ENCODE assay signal across 16 cellular contexts in the genomic region with DNA sequence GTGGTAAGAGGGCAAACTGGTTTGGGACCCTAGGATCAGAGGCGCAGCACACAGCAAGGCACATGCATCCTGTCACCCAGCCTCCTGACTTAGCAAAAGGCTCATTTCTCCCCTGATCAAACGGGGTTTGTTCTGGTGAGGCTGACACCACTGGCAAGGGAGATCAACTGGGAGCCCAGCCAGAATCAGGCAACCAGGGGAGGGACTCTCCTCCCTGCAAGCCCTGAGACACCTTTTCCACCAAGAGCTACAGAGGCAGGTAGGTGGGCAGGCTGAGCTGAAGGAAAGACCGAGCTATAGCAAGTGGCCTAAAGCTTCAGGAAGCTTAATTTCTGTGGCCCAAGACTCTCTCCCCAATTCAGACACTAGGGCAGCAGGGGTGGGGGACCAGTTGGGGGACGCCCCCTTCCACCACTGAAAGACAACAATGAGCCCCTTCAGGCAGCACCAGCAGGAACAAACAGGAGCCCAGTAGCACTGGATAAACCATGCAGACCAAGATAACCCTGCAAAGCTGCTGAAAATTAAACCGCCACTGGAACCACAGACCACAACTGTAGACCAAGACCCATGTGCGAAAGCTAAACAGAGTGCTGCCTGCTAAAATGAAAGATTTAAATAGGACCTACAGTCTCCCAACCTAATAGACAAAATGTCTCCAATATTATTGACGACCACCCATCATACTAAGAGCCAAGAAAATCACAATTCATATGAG. TPM values are rescaled to one million over a fixed set of nuclear protein-coding genes. Genes with fewer than 3 reads are reported as not detected.
DNase-seq lines count a peak whose midpoint lies in the region; ATAC-seq and TF ChIP-seq lines count a peak whose summit lies in the region.
"Had no signal": no experiment of that assay in that cellular context is flagged by ENCODE, and none has a peak within 500 bp of the region (broad histone marks: within the 10 kb centered on the region; RNA-seq: fewer than 3 reads in every experiment).

No MANE protein-coding gene starts in this region.

- peak overlapping the region; percentile 76 for H3K27ac Mint-ChIP-seq in activated T-cell treated with anti-CD3 and anti-CD28 coated beads, Interleukin-2, amount 50 U/mL, for 72 hours
- peak overlapping the region; percentile 67 for H3K27ac Mint-ChIP-seq in activated naive CD8-positive, alpha-beta T cell treated with anti-CD3 and anti-CD28 coated beads, Interleukin-2, amount 10 ng/mL, durations not matched to agents 7 days and 5 days
- H3K27ac Mint-ChIP-seq: activated B cell treated with CpG ODN at 0.5 μM for 24 hours had no signal

- H3K4me1 Mint-ChIP-seq in activated T-cell treated with anti-CD3 and anti-CD28 coated beads, Interleukin-2, amount 50 U/mL, for 72 hours (ENCODE audit: low read depth): peaks cover 15% of the 10 kb centered on the region
- peaks cover 23% of the 10 kb centered on the region for H3K4me1 Mint-ChIP-seq in activated naive CD8-positive, alpha-beta T cell treated with anti-CD3 and anti-CD28 coated beads, Interleukin-2, amount 10 ng/mL, durations not matched to agents 7 days and 5 days
- H3K4me1 Mint-ChIP-seq: activated B cell treated with CpG ODN at 0.5 μM for 24 hours had no signal

- ATAC-seq in activated T-cell treated with anti-CD3 and anti-CD28 coated beads, Interleukin-2, amount 50 U/mL, for 72 hours (replicated peaks in 1 of 2): no peak
- peak; percentile 62 for ATAC-seq in activated naive CD8-positive, alpha-beta T cell treated with anti-CD3 and anti-CD28 coated beads, Interleukin-2, amount 10 ng/mL, durations not matched to agents 7 days and 5 days (ENCODE audit: low read depth)
- ATAC-seq in SK-N-SH treated with all-trans-retinoic acid at 6 μM for 48 hours: no peak
- ATAC-seq in HG03469 (IDR thresholded peaks at IDR 0.05; ENCODE audit: unreplicated experiment): no peak
- ATAC-seq: Panc1 had no signal

- H3K9me3 Mint-ChIP-seq in activated T-cell treated with anti-CD3 and anti-CD28 coated beads, Interleukin-2, amount 50 U/mL, for 72 hours: no peaks in the 10 kb centered on the region
- no peaks in the 10 kb centered on the region for H3K9me3 Mint-ChIP-seq in activated naive CD8-positive, alpha-beta T cell treated with anti-CD3 and anti-CD28 coated beads, Interleukin-2, amount 10 ng/mL, durations not matched to agents 7 days and 5 days
- H3K9me3 Mint-ChIP-seq: activated B cell treated with CpG ODN at 0.5 μM for 24 hours had no signal

- DNase-seq in activated T-cell treated with anti-CD3 and anti-CD28 coated beads, Interleukin-2, amount 50 U/mL, for 72 hours: no peak
- DNase-seq in activated T-cell treated with anti-CD3 and anti-CD28 coated beads, Interleukin-2, amount 50 U/mL, for 1 hour: no peak
- DNase-seq in activated naive CD8-positive, alpha-beta T cell treated with anti-CD3 and anti-CD28 coated beads, Interleukin-2, amount 10 ng/mL, durations not matched to agents 7 days and 5 days: peak; percentile 39
- DNase-seq in medulla oblongata (ENCODE audit: extremely low spot score) (peak; percentile 82), superior temporal gyrus (ENCODE audit: extremely low spot score) (peak; percentile 62), iPS-NIHi7 (ENCODE audit: extremely low spot score) (no peak)
- DNase-seq: activated B cell treated with CpG ODN at 0.5 μM for 24 hours, dermis blood vessel endothelial cell, esophagus squamous epithelium, NCI-H1436, NCI-H446 treated with DMSO at 0.1 percent for 48 hours, occipital lobe, spleen had no signal

- POLR2A ChIA-PET in activated naive CD8-positive, alpha-beta T cell treated with anti-CD3 and anti-CD28 coated beads, Interleukin-2, amount 10 ng/mL, durations not matched to agents 7 days and 5 days (lab: Charles Lee): interaction anchor here (0.8 to 1.4 kb wide), 4 partner anchors 29 to 206 kb away, joined by 3 to 5 read pairs (median 3); partner anchors contain the start of genes EIF4EBP2 and TYSND1

- H3K27me3 Mint-ChIP-seq in activated T-cell treated with anti-CD3 and anti-CD28 coated beads, Interleukin-2, amount 50 U/mL, for 72 hours (ENCODE audit: low read depth): no peaks in the 10 kb centered on the region
- H3K27me3 Mint-ChIP-seq in activated naive CD8-positive, alpha-beta T cell treated with anti-CD3 and anti-CD28 coated beads, Interleukin-2, amount 10 ng/mL, durations not matched to agents 7 days and 5 days: no peaks in the 10 kb centered on the region
- H3K27me3 Mint-ChIP-seq: activated B cell treated with CpG ODN at 0.5 μM for 24 hours had no signal

- H3K36me3 Mint-ChIP-seq in activated T-cell treated with anti-CD3 and anti-CD28 coated beads, Interleukin-2, amount 50 U/mL, for 72 hours (ENCODE audit: insufficient read depth in 2 of 2): peaks cover 8 to 21% of the 10 kb centered on the region in 2 donors
- H3K36me3 Mint-ChIP-seq in activated naive CD8-positive, alpha-beta T cell treated with anti-CD3 and anti-CD28 coated beads, Interleukin-2, amount 10 ng/mL, durations not matched to agents 7 days and 5 days: peaks cover 23% of the 10 kb centered on the region

- H3K4me3 Mint-ChIP-seq in activated T-cell treated with anti-CD3 and anti-CD28 coated beads, Interleukin-2, amount 50 U/mL, for 72 hours: no peak overlapping the region
- H3K4me3 Mint-ChIP-seq in activated naive CD8-positive, alpha-beta T cell treated with anti-CD3 and anti-CD28 coated beads, Interleukin-2, amount 10 ng/mL, durations not matched to agents 7 days and 5 days: peak overlapping the region; percentile 15
- H3K4me3 Mint-ChIP-seq: activated B cell treated with CpG ODN at 0.5 μM for 24 hours had no signal

TF ChIP-seq in SK-N-SH treated with all-trans-retinoic acid at 6 μM for 48 hours, 23 proteins besides CTCF, POLR2A, EP300 and RAD21:
- TF ChIP-seq ESRRG (CRISPR knock-in tag; IDR thresholded peaks at IDR 0.05) (no peak), SNAI2 (CRISPR knock-in tag; IDR thresholded peaks at IDR 0.05) (no peak), GLIS3 (CRISPR knock-in tag; IDR thresholded peaks at IDR 0.05) (no peak), ZNF565 (CRISPR knock-in tag; conservative IDR thresholded peaks at IDR 0.05; ENCODE audit: low read depth) (no peak), ZNF8 (CRISPR knock-in tag; IDR thresholded peaks at IDR 0.05) (no peak), RARB (CRISPR knock-in tag; IDR thresholded peaks at IDR 0.05) (no peak), ISL1 (CRISPR knock-in tag; IDR thresholded peaks at IDR 0.05) (no peak), TSHZ2 (CRISPR knock-in tag; IDR thresholded peaks at IDR 0.05) (no peak), ZC3H10 (CRISPR knock-in tag; IDR thresholded peaks at IDR 0.05) (no peak), TCF4 (CRISPR knock-in tag; IDR thresholded peaks at IDR 0.05; ENCODE audit: borderline replicate concordance) (no peak), OSR1 (CRISPR knock-in tag; IDR thresholded peaks at IDR 0.05) (no peak), ARNTL (CRISPR knock-in tag; IDR thresholded peaks at IDR 0.05; ENCODE audit: borderline replicate concordance, low read depth) (no peak)
- TF ChIP-seq, protein P1, sequence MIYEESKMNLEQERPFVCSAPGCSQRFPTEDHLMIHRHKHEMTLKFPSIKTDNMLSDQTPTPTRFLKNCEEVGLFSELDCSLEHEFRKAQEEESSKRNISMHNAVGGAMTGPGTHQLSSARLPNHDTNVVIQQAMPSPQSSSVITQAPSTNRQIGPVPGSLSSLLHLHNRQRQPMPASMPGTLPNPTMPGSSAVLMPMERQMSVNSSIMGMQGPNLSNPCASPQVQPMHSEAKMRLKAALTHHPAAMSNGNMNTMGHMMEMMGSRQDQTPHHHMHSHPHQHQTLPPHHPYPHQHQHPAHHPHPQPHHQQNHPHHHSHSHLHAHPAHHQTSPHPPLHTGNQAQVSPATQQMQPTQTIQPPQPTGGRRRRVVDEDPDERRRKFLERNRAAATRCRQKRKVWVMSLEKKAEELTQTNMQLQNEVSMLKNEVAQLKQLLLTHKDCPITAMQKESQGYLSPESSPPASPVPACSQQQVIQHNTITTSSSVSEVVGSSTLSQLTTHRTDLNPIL (CRISPR knock-in tag; IDR thresholded peaks at IDR 0.05; ENCODE audit: low read depth): no peak

RNA-seq across cellular contexts. Expression of gene SAR1A, which starts 27.1 kb away (rescaled TPM):
- total RNA-seq in activated T-cell treated with anti-CD3 and anti-CD28 coated beads, Interleukin-2, amount 50 U/mL, for 72 hours: 10 to 100 TPM; 87.8 to 97.1 TPM
- total RNA-seq in activated naive CD8-positive, alpha-beta T cell treated with anti-CD3 and anti-CD28 coated beads, Interleukin-2, amount 10 ng/mL, durations not matched to agents 7 days and 5 days: 100 to 1,000 TPM; 131 to 134 TPM

RNA-seq across cellular contexts. Expression of gene PPA1, which starts 35.8 kb away (rescaled TPM):
- 100 to 1,000 TPM; 274 to 290 TPM for total RNA-seq in activated T-cell treated with anti-CD3 and anti-CD28 coated beads, Interleukin-2, amount 50 U/mL, for 72 hours
- 100 to 1,000 TPM; 107 to 110 TPM for total RNA-seq in activated naive CD8-positive, alpha-beta T cell treated with anti-CD3 and anti-CD28 coated beads, Interleukin-2, amount 10 ng/mL, durations not matched to agents 7 days and 5 days

RNA-seq across cellular contexts. Expression of gene TYSND1, which starts 50.9 kb away (rescaled TPM):
- total RNA-seq in activated T-cell treated with anti-CD3 and anti-CD28 coated beads, Interleukin-2, amount 50 U/mL, for 72 hours: 10 to 100 TPM; 11.8 to 13.8 TPM
- total RNA-seq in activated naive CD8-positive, alpha-beta T cell treated with anti-CD3 and anti-CD28 coated beads, Interleukin-2, amount 10 ng/mL, durations not matched to agents 7 days and 5 days: 10 to 100 TPM; 18.4 to 19.0 TPM

Comparison
In these comparisons a context has a peak if more than half of its experiments do, and no peak if none do; other contexts are left out.
1. DNase-seq: peak in activated naive CD8-positive, alpha-beta T cell treated with anti-CD3 and anti-CD28 coated beads, Interleukin-2, amount 10 ng/mL, durations not matched to agents 7 days and 5 days (single experiment), medulla oblongata (single experiment) and superior temporal gyrus (single experiment); none in activated T-cell treated with anti-CD3 and anti-CD28 coated beads, Interleukin-2, amount 50 U/mL, for 72 hours (0 of 2), activated T-cell treated with anti-CD3 and anti-CD28 coated beads, Interleukin-2, amount 50 U/mL, for 1 hour (single experiment) and iPS-NIHi7 (single experiment).